In genomic region chr19:45659096-45659729, GRCh38 we compare ENCODE assay signal across 1 cellular context.
TF ChIP-seq lines count a peak whose summit lies in the region.

No MANE protein-coding gene starts in this region.

TF ChIP-seq in HepG2, 621 proteins besides CTCF, POLR2A, EP300 and RAD21:
- no peak for TF ChIP-seq ZSCAN21 (CRISPR knock-in tag; IDR thresholded peaks at IDR 0.05; ENCODE audit: borderline replicate concordance)
- TF ChIP-seq RFXANK (CRISPR knock-in tag; IDR thresholded peaks at IDR 0.05), result no peak
- TF ChIP-seq BCL6 (CRISPR knock-in tag; IDR thresholded peaks at IDR 0.05), result no peak
- no peak for TF ChIP-seq ZNF605 (CRISPR knock-in tag; IDR thresholded peaks at IDR 0.05)
- TF ChIP-seq ARID4A (CRISPR knock-in tag; IDR thresholded peaks at IDR 0.05; ENCODE audit: borderline replicate concordance), result no peak
- no peak for TF ChIP-seq ATF7-NPFF (CRISPR knock-in tag; IDR thresholded peaks at IDR 0.05; ENCODE audit: low read depth)
- TF ChIP-seq ZFP82 (CRISPR knock-in tag; IDR thresholded peaks at IDR 0.05; ENCODE audit: borderline replicate concordance), result no peak
- no peak for TF ChIP-seq RBM39 (IDR thresholded peaks at IDR 0.05; ENCODE audit: low read depth, low read length, poor library complexity, severe bottlenecking)
- no peak for TF ChIP-seq MAFG (CRISPR knock-in tag; IDR thresholded peaks at IDR 0.05)
- TF ChIP-seq, protein P1, sequence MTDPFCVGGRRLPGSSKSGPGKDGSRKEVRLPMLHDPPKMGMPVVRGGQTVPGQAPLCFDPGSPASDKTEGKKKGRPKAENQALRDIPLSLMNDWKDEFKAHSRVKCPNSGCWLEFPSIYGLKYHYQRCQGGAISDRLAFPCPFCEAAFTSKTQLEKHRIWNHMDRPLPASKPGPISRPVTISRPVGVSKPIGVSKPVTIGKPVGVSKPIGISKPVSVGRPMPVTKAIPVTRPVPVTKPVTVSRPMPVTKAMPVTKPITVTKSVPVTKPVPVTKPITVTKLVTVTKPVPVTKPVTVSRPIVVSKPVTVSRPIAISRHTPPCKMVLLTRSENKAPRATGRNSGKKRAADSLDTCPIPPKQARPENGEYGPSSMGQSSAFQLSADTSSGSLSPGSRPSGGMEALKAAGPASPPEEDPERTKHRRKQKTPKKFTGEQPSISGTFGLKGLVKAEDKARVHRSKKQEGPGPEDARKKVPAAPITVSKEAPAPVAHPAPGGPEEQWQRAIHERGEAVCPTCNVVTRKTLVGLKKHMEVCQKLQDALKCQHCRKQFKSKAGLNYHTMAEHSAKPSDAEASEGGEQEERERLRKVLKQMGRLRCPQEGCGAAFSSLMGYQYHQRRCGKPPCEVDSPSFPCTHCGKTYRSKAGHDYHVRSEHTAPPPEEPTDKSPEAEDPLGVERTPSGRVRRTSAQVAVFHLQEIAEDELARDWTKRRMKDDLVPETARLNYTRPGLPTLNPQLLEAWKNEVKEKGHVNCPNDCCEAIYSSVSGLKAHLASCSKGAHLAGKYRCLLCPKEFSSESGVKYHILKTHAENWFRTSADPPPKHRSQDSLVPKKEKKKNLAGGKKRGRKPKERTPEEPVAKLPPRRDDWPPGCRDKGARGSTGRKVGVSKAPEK (CRISPR knock-in tag; IDR thresholded peaks at IDR 0.05; ENCODE audit: borderline replicate concordance), result no peak
- no peak for TF ChIP-seq ZNF572 (CRISPR knock-in tag; IDR thresholded peaks at IDR 0.05)
